2 cellular contexts compared by ENCODE assay signal in the genomic region with DNA sequence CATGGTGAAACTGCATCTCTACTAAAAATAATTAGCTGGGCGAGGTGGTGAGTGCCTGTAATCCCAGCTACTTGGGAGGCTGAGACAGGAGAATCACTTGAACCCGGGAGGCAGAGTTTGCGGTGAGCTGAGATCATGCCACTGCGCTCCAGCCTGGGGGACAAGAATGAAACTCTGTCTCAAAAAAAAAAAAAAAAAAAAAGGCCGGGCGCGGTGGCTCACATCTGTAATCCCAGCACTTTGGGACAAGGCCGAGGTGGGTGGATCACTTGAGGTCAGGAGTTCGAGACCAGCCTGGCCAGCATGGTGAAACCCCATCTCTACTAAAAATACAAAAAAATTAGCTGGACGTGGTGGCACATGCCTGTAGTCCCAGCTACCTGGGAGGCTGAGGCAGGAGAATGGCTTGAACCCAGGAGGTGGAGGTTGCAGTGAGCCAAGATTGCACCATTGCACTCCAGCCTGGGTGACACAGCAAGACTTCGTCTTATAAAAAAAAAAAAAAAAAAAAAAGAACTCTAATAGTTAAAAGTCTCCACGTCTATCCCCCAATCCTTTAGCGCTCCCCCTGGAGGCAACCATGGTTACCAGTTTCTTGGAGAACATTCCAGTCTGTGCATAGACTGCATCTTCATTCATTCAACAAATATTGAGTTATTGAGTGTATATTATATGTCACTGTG.
TF ChIP-seq lines count a peak whose summit lies in the region.
"Not testable (repeated sequence)": the region's sequence is repeated elsewhere in the genome, so short reads cannot be mapped to it uniquely, and the experiment has no call there.

No MANE protein-coding gene starts in this region.

TF ChIP-seq in SK-N-SH treated with all-trans-retinoic acid at 6 μM for 48 hours, 23 proteins besides CTCF, POLR2A, EP300 and RAD21:
- TF ChIP-seq TOX (CRISPR knock-in tag; IDR thresholded peaks at IDR 0.05; ENCODE audit: borderline replicate concordance), result peak; percentile 5; the same call in 1 of the 2 replicates

TF ChIP-seq in K562, 482 proteins besides CTCF, POLR2A, EP300 and RAD21:
- peak in 1 of 2 experiments; percentile 78; a peak in 2 of 4 replicates for TF ChIP-seq CSDE1 (IDR thresholded peaks at IDR 0.05)
- TF ChIP-seq DPF2 (IDR thresholded peaks at IDR 0.05), result peak; percentile 78
- TF ChIP-seq BCOR (IDR thresholded peaks at IDR 0.05), result peak; percentile 80
- peak; percentile 90 for TF ChIP-seq CEBPB (tag; IDR thresholded peaks at IDR 0.05)
- TF ChIP-seq, protein P1, sequence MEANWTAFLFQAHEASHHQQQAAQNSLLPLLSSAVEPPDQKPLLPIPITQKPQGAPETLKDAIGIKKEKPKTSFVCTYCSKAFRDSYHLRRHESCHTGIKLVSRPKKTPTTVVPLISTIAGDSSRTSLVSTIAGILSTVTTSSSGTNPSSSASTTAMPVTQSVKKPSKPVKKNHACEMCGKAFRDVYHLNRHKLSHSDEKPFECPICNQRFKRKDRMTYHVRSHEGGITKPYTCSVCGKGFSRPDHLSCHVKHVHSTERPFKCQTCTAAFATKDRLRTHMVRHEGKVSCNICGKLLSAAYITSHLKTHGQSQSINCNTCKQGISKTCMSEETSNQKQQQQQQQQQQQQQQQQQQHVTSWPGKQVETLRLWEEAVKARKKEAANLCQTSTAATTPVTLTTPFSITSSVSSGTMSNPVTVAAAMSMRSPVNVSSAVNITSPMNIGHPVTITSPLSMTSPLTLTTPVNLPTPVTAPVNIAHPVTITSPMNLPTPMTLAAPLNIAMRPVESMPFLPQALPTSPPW (CRISPR knock-in tag; IDR thresholded peaks at IDR 0.05), result peak; percentile 55
- TF ChIP-seq ADNP (tag; IDR thresholded peaks at IDR 0.05), result peak; percentile 64; the same call in 1 of the 2 replicates
- peak; percentile 20; the same call in 1 of the 2 replicates for TF ChIP-seq MTA2 (IDR thresholded peaks at IDR 0.05; ENCODE audit: low read depth)
- peak; percentile 63; the same call in 1 of the 2 replicates for TF ChIP-seq MXI1 (IDR thresholded peaks at IDR 0.05; ENCODE audit: low read depth, low read length)
- TF ChIP-seq MAFG (tag; conservative IDR thresholded peaks at IDR 0.05), result peak; percentile 86
- peak; percentile 53; the same call in 1 of the 2 replicates for TF ChIP-seq EP400 (IDR thresholded peaks at IDR 0.05)
- TF ChIP-seq, protein P2, sequence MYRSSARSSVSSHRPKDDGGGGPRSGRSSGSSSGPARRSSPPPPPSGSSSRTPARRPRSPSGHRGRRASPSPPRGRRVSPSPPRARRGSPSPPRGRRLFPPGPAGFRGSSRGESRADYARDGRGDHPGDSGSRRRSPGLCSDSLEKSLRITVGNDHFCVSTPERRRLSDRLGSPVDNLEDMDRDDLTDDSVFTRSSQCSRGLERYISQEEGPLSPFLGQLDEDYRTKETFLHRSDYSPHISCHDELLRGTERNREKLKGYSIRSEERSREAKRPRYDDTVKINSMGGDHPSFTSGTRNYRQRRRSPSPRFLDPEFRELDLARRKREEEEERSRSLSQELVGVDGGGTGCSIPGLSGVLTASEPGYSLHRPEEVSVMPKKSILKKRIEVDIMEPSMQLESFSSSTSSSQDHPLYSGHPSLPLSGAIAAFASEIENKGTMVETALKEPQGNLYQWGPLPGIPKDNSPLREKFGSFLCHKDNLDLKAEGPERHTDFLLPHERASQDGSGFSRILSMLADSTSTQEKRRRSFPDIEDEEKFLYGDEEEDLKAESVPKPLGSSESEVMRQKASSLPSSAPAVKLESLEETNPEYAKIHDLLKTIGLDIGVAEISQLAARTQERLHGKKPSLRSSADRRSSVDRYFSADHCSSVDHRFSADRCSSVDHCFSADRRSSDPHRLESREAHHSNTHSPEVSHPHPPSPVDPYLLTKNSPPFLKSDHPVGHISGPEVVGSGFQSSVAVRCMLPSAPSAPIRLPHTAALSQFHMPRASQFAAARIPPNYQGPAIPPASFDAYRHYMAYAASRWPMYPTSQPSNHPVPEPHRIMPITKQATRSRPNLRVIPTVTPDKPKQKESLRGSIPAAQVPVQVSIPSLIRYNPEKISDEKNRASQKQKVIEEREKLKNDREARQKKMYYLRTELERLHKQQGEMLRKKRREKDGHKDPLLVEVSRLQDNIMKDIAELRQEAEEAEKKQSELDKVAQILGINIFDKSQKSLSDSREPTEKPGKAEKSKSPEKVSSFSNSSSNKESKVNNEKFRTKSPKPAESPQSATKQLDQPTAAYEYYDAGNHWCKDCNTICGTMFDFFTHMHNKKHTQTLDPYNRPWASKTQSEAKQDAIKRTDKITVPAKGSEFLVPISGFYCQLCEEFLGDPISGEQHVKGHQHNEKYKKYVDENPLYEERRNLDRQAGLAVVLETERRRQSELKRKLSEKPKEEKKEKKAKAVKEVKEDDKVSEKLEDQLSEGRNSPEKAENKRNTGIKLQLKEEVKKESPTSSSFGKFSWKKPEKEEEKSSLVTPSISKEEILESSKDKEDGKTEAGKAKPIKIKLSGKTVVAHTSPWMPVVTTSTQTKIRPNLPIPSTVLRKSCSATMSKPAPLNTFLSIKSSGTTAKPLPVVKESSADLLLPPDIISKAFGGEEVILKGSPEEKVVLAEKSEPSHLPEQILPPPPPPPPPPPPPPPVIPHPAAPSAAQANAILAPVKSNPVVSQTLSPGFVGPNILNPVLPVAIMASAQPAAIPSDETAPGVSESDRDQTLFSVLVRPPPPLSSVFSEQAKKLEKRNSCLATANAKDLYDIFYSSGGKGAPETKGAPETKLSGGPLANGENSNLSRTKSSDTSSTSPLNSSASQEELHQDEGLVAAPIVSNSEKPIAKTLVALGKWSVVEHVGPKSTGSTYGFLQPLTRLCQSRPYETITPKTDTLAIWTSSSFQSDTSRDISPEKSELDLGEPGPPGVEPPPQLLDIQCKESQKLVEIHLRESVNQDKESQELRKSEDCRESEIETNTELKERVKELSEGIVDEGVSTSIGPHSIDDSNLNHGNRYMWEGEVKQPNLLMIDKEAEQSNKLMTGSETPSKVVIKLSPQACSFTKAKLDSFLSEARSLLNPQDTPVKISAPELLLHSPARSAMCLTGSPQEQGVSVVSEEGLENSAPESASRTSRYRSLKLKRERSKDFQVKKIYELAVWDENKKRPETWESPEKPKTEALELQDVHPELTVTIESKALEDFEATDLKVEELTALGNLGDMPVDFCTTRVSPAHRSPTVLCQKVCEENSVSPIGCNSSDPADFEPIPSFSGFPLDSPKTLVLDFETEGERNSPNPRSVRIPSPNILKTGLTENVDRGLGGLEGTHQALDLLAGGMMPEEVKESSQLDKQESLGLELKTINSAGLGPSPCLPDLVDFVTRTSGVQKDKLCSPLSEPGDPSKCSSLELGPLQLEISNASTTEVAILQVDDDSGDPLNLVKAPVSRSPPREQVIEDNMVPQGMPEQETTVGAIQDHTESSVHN (IDR thresholded peaks at IDR 0.05; ENCODE audit: borderline replicate concordance in 1 of 2, low read depth in 1 of 2), result 0 out of 4 replicates have a peak, but pooled peaks of 1 of the 2 experiments have one; percentile 24
- TF ChIP-seq, protein P3, sequence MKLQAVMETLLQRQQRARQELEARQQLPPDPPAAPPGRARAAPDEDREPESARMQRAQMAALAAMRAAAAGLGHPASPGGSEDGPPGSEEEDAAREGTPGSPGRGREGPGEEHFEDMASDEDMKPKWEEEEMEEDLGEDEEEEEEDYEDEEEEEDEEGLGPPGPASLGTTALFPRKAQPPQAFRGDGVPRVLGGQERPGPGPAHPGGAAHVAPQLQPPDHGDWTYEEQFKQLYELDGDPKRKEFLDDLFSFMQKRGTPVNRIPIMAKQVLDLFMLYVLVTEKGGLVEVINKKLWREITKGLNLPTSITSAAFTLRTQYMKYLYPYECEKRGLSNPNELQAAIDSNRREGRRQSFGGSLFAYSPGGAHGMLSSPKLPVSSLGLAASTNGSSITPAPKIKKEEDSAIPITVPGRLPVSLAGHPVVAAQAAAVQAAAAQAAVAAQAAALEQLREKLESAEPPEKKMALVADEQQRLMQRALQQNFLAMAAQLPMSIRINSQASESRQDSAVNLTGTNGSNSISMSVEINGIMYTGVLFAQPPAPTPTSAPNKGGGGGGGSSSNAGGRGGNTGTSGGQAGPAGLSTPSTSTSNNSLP (IDR thresholded peaks at IDR 0.05; ENCODE audit: borderline replicate concordance, low read depth, low read length), result peak; percentile 23; the same call in 1 of the 2 replicates
- peak in 1 of 2 experiments; percentile 50; a peak in 1 of 4 replicates for TF ChIP-seq KDM1A (IDR thresholded peaks at IDR 0.05)
- TF ChIP-seq ATF1 (CRISPR knock-in tag; IDR thresholded peaks at IDR 0.05); TEAD4 (CRISPR knock-in tag; IDR thresholded peaks at IDR 0.05; ENCODE audit: borderline replicate concordance): not testable (repeated sequence)
- TF ChIP-seq ATF1 (tag; IDR thresholded peaks at IDR 0.05), result 0 out of 2 replicates have a peak, but pooled peaks have one; percentile 22
- TF ChIP-seq, protein P4, sequence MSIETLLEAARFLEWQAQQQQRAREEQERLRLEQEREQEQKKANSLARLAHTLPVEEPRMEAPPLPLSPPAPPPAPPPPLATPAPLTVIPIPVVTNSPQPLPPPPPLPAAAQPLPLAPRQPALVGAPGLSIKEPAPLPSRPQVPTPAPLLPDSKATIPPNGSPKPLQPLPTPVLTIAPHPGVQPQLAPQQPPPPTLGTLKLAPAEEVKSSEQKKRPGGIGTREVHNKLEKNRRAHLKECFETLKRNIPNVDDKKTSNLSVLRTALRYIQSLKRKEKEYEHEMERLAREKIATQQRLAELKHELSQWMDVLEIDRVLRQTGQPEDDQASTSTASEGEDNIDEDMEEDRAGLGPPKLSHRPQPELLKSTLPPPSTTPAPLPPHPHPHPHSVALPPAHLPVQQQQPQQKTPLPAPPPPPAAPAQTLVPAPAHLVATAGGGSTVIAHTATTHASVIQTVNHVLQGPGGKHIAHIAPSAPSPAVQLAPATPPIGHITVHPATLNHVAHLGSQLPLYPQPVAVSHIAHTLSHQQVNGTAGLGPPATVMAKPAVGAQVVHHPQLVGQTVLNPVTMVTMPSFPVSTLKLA (conservative IDR thresholded peaks at IDR 0.05), result peak; percentile 15 to 23; a peak in 1 of 4 replicates
- 0 out of 2 replicates have a peak, but pooled peaks have one; percentile 61 for TF ChIP-seq HLTF (IDR thresholded peaks at IDR 0.05)
- 0 out of 2 replicates have a peak, but pooled peaks have one; percentile 11 for TF ChIP-seq NCOR1 (IDR thresholded peaks at IDR 0.05)
- TF ChIP-seq NFE2 (IDR thresholded peaks at IDR 0.05; ENCODE audit: low read depth), result peak; percentile 56; the same call in 1 of the 2 replicates
- peak; percentile 72 for TF ChIP-seq NEUROD1 (IDR thresholded peaks at IDR 0.05; ENCODE audit: borderline replicate concordance, low read depth, low read length, partially characterized antibody)
- TF ChIP-seq, protein P5, sequence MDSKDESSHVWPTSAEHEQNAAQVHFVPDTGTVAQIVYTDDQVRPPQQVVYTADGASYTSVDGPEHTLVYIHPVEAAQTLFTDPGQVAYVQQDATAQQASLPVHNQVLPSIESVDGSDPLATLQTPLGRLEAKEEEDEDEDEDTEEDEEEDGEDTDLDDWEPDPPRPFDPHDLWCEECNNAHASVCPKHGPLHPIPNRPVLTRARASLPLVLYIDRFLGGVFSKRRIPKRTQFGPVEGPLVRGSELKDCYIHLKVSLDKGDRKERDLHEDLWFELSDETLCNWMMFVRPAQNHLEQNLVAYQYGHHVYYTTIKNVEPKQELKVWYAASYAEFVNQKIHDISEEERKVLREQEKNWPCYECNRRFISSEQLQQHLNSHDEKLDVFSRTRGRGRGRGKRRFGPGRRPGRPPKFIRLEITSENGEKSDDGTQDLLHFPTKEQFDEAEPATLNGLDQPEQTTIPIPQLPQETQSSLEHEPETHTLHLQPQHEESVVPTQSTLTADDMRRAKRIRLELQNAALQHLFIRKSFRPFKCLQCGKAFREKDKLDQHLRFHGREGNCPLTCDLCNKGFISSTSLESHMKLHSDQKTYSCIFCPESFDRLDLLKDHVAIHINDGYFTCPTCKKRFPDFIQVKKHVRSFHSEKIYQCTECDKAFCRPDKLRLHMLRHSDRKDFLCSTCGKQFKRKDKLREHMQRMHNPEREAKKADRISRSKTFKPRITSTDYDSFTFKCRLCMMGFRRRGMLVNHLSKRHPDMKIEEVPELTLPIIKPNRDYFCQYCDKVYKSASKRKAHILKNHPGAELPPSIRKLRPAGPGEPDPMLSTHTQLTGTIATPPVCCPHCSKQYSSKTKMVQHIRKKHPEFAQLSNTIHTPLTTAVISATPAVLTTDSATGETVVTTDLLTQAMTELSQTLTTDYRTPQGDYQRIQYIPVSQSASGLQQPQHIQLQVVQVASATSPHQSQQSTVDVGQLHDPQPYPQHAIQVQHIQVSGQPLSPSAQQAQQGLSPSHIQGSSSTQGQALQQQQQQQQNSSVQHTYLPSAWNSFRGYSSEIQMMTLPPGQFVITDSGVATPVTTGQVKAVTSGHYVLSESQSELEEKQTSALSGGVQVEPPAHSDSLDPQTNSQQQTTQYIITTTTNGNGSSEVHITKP (IDR thresholded peaks at IDR 0.05; ENCODE audit: partially characterized antibody), result peak; percentile 56
- TF ChIP-seq ZNF384 (IDR thresholded peaks at IDR 0.05; ENCODE audit: low read depth, low read length), result peak; percentile 98
- TF ChIP-seq HDAC1 (IDR thresholded peaks at IDR 0.05), result 0 out of 4 replicates have a peak, but pooled peaks of 1 of the 2 experiments have one; percentile 18
- peak; percentile 28; the same call in 1 of the 2 replicates for TF ChIP-seq L3MBTL2 (IDR thresholded peaks at IDR 0.05)
- TF ChIP-seq TEAD4 (IDR thresholded peaks at IDR 0.05; ENCODE audit: low read length), result 0 out of 2 replicates have a peak, but pooled peaks have one; percentile 40
- TF ChIP-seq C11orf30 (IDR thresholded peaks at IDR 0.05; ENCODE audit: low read depth), result peak; percentile 87
- TF ChIP-seq ARID1B (IDR thresholded peaks at IDR 0.05), result peak; percentile 50; the same call in 1 of the 2 replicates
- peak; percentile 22; the same call in 1 of the 2 replicates for TF ChIP-seq NFIC (IDR thresholded peaks at IDR 0.05)
- peak; percentile 60; the same call in 1 of the 2 replicates for TF ChIP-seq CEBPG (CRISPR knock-in tag; IDR thresholded peaks at IDR 0.05)
- TF ChIP-seq CEBPG (tag; conservative IDR thresholded peaks at IDR 0.05 in 1 of 2, IDR thresholded peaks at IDR 0.05 in 1 of 2), result peak in 1 of 2 experiments; percentile 58; a peak in 2 of 4 replicates
- TF ChIP-seq, protein P6, sequence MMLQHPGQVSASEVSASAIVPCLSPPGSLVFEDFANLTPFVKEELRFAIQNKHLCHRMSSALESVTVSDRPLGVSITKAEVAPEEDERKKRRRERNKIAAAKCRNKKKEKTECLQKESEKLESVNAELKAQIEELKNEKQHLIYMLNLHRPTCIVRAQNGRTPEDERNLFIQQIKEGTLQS (IDR thresholded peaks at IDR 0.05), result peak; percentile 59; the same call in 1 of the 2 replicates
- TF ChIP-seq, protein P6 (CRISPR knock-in tag; conservative IDR thresholded peaks at IDR 0.05), result not testable (repeated sequence)
- TF ChIP-seq ATF7 (IDR thresholded peaks at IDR 0.05), result peak; percentile 41; the same call in 1 of the 2 replicates
- peak; percentile 53; the same call in 1 of the 2 replicates for TF ChIP-seq BMI1 (IDR thresholded peaks at IDR 0.05; ENCODE audit: low read length)
- peak; percentile 99 for TF ChIP-seq MYNN (IDR thresholded peaks at IDR 0.05)
- peak; percentile 94 for TF ChIP-seq MYNN (CRISPR knock-in tag; IDR thresholded peaks at IDR 0.05)
- peak; percentile 56 for TF ChIP-seq BRD9 (IDR thresholded peaks at IDR 0.05; ENCODE audit: low read depth, partially characterized antibody)
- TF ChIP-seq RFX1 (IDR thresholded peaks at IDR 0.05), result peak; percentile 94
- TF ChIP-seq ZNF316 (IDR thresholded peaks at IDR 0.05), result peak; percentile 78
- TF ChIP-seq SMARCA5 (IDR thresholded peaks at IDR 0.05), result peak; percentile 35; the same call in 1 of the 2 replicates
- TF ChIP-seq ARNT (IDR thresholded peaks at IDR 0.05), result peak in 1 of 2 experiments; percentile 61; a peak in 1 of 4 replicates
- peak; percentile 49; the same call in 1 of the 2 replicates for TF ChIP-seq SMARCE1 (IDR thresholded peaks at IDR 0.05)
- peak in 1 of 2 experiments; percentile 20; a peak in 1 of 4 replicates for TF ChIP-seq TRIM24 (IDR thresholded peaks at IDR 0.05)
TF ChIP-seq in K562: peak in this region for 39; not testable (repeated sequence) for 443.
